Comparison of ENCODE assay signal across 24 cellular contexts in the genomic region with DNA sequence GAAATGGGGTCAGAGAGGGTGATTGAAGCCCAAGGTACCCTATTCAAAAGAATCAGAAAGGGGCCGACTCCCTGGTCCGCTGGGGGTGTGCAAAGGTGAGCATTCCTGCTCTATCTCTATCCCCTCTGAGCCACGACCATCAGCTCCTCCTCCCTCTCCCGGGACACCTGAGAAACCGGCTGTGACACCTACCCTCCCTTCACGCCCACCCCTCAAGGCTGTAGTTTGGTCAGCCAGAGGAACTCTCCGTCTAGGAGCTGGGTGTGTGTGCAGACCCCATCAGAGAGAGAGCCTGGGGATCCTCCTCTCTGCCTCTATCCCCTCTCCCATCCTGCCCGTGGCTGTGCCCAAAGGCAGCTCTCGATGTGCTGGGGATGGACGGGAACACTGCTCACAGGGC. TPM values are rescaled to one million over a fixed set of nuclear protein-coding genes. Genes with fewer than 3 reads are reported as not detected.
DNase-seq lines count a peak whose midpoint lies in the region; ATAC-seq, FAIRE-seq and TF ChIP-seq lines count a peak whose summit lies in the region.
"Had no signal": no experiment of that assay in that cellular context is flagged by ENCODE, and none has a peak within 500 bp of the region (broad histone marks: within the 10 kb centered on the region; RNA-seq: fewer than 3 reads in every experiment).

No MANE protein-coding gene starts in this region.

- H3K27me3 Mint-ChIP-seq in stimulated activated naive CD8-positive, alpha-beta T cell treated with anti-CD3 and anti-CD28 coated beads, Interleukin-15, amount 100 ng/mL, for 72 hours = peaks cover 69% of the 10 kb centered on the region
- peaks cover 73% of the 10 kb centered on the region for H3K27me3 Mint-ChIP-seq in astrocyte (ENCODE audit: low read depth, unreplicated experiment)
- H3K27me3 Mint-ChIP-seq in stimulated activated memory B cell treated with anti-CD40 and anti-IgM and Interleukin-4, amounts not matched to agents 10 μg/mL and 1 μg/mL and 100 μg/mL, for 72 hours = peaks cover 70% of the 10 kb centered on the region

- H3K79me2 ChIP-seq in astrocyte (ENCODE audit: insufficient read depth, low read length) = no peaks in the 10 kb centered on the region

- H3K4me1 ChIP-seq in astrocyte (ENCODE audit: insufficient read depth, low read length) = peaks cover 8% of the 10 kb centered on the region
- H3K4me1 ChIP-seq: BE2C, BLaER1 had no signal

- no peaks in the 10 kb centered on the region for H3K4me1 Mint-ChIP-seq in stimulated activated naive CD8-positive, alpha-beta T cell treated with anti-CD3 and anti-CD28 coated beads, Interleukin-15, amount 100 ng/mL, for 72 hours
- H3K4me1 Mint-ChIP-seq in astrocyte (ENCODE audit: low read depth, unreplicated experiment) = no peaks in the 10 kb centered on the region
- no peaks in the 10 kb centered on the region for H3K4me1 Mint-ChIP-seq in stimulated activated memory B cell treated with anti-CD40 and anti-IgM and Interleukin-4, amounts not matched to agents 10 μg/mL and 1 μg/mL and 100 μg/mL, for 72 hours
- H3K4me1 Mint-ChIP-seq: CD4-positive, alpha-beta memory T cell; CD4-positive, CD25-positive, alpha-beta regulatory T cell; CD8-positive, alpha-beta memory T cell had no signal

- no peak overlapping the region for H3K4me2 ChIP-seq in astrocyte (ENCODE audit: low read length)
- H3K4me2 ChIP-seq: BLaER1 had no signal

- H3K4me3 ChIP-seq in astrocyte (ENCODE audit: insufficient read depth, low read depth, low read length) = no peak overlapping the region
- H3K4me3 ChIP-seq: BLaER1 had no signal

- no peak for FAIRE-seq in astrocyte (lab: Jason Lieb, UNC)
- FAIRE-seq: A204.1, D721Med, G401.6, GM12891 had no signal

- intact Hi-C loops in head of caudate nucleus (cut with DNase I) = no loop called here

- no peak overlapping the region for H3K27ac ChIP-seq in astrocyte (ENCODE audit: low read depth, low read length)
- H3K27ac ChIP-seq: BLaER1 had no signal

- H3K36me3 Mint-ChIP-seq in astrocyte (ENCODE audit: low read depth, unreplicated experiment) = no peaks in the 10 kb centered on the region
- H3K36me3 Mint-ChIP-seq in stimulated activated memory B cell treated with anti-CD40 and anti-IgM and Interleukin-4, amounts not matched to agents 10 μg/mL and 1 μg/mL and 100 μg/mL, for 72 hours = no peaks in the 10 kb centered on the region
- H3K36me3 Mint-ChIP-seq: CD14-positive monocyte; CD4-positive, alpha-beta memory T cell; CD4-positive, CD25-positive, alpha-beta regulatory T cell; CD8-positive, alpha-beta memory T cell had no signal

- no peaks in the 10 kb centered on the region for H3K9me3 Mint-ChIP-seq in stimulated activated naive CD8-positive, alpha-beta T cell treated with anti-CD3 and anti-CD28 coated beads, Interleukin-15, amount 100 ng/mL, for 72 hours
- H3K9me3 Mint-ChIP-seq in astrocyte (ENCODE audit: unreplicated experiment) = peaks cover 2% of the 10 kb centered on the region
- no peaks in the 10 kb centered on the region for H3K9me3 Mint-ChIP-seq in stimulated activated memory B cell treated with anti-CD40 and anti-IgM and Interleukin-4, amounts not matched to agents 10 μg/mL and 1 μg/mL and 100 μg/mL, for 72 hours
- H3K9me3 Mint-ChIP-seq: CD8-positive, alpha-beta memory T cell had no signal

- H4K20me1 ChIP-seq in astrocyte (ENCODE audit: insufficient read depth, low read length) = no peaks in the 10 kb centered on the region
- H4K20me1 ChIP-seq: BLaER1 had no signal

- peaks cover 36% of the 10 kb centered on the region for H3K27me3 ChIP-seq in astrocyte (ENCODE audit: insufficient read depth, low read length)
- H3K27me3 ChIP-seq: BE2C had no signal

- H3K27ac Mint-ChIP-seq in stimulated activated naive CD8-positive, alpha-beta T cell treated with anti-CD3 and anti-CD28 coated beads, Interleukin-15, amount 100 ng/mL, for 72 hours = no peak overlapping the region
- peak overlapping the region; percentile 12 for H3K27ac Mint-ChIP-seq in astrocyte (ENCODE audit: unreplicated experiment)
- no peak overlapping the region for H3K27ac Mint-ChIP-seq in stimulated activated memory B cell treated with anti-CD40 and anti-IgM and Interleukin-4, amounts not matched to agents 10 μg/mL and 1 μg/mL and 100 μg/mL, for 72 hours
- H3K27ac Mint-ChIP-seq: CD4-positive, alpha-beta memory T cell; CD4-positive, CD25-positive, alpha-beta regulatory T cell; CD8-positive, alpha-beta memory T cell had no signal

- no peak overlapping the region for H2AFZ ChIP-seq in astrocyte (ENCODE audit: low read depth, low read length)

- no peaks in the 10 kb centered on the region for H3K9me3 ChIP-seq in astrocyte (ENCODE audit: insufficient read depth, low read depth, low read length)
- H3K9me3 ChIP-seq: BE2C, BLaER1 had no signal

- no peak for TF ChIP-seq CTCF in astrocyte (IDR thresholded peaks at IDR 0.05; ENCODE audit: insufficient read depth, low read depth, low read length)

- DNase-seq in stimulated activated naive CD8-positive, alpha-beta T cell treated with anti-CD3 and anti-CD28 coated beads, Interleukin-15, amount 100 ng/mL, for 72 hours = no peak
- no peak for DNase-seq in stimulated activated naive CD8-positive, alpha-beta T cell treated with anti-CD3 and anti-CD28 coated beads, Interleukin-15, Interleukin-2, amounts not matched to agents 100 U/mL and 50 U/mL, for 24 hours
- no peak for DNase-seq in astrocyte (ENCODE audit: low read depth)
- DNase-seq in head of caudate nucleus = no peak
- DNase-seq: 8988T; ACHN; BE2C; C1 segment of cervical spinal cord; Calu3; CD4-positive, alpha-beta memory T cell; CD4-positive, CD25-positive, alpha-beta regulatory T cell; CD8-positive, alpha-beta memory T cell; COR-L47; DMS79 treated with DMSO at 0.1 percent for 48 hours; GF-D8 had no signal

- peak; percentile 37 for ATAC-seq in stimulated activated naive CD8-positive, alpha-beta T cell treated with anti-CD3 and anti-CD28 coated beads, Interleukin-15, amount 100 ng/mL, for 72 hours
- ATAC-seq in stimulated activated naive CD8-positive, alpha-beta T cell treated with anti-CD3 and anti-CD28 coated beads, Interleukin-15, Interleukin-2, amounts not matched to agents 100 U/mL and 50 U/mL, for 24 hours = no peak
- peak; percentile 22 for ATAC-seq in stimulated activated memory B cell treated with anti-CD40 and anti-IgM and Interleukin-4, amounts not matched to agents 10 μg/mL and 1 μg/mL and 100 μg/mL, for 72 hours
- ATAC-seq in GM18867 (IDR thresholded peaks at IDR 0.05; ENCODE audit: unreplicated experiment) = no peak

- no peaks in the 10 kb centered on the region for H3K36me3 ChIP-seq in astrocyte (ENCODE audit: insufficient read depth, low read length)
- H3K36me3 ChIP-seq: BE2C, BLaER1 had no signal

- H3K9ac ChIP-seq in astrocyte (ENCODE audit: low read length) = no peak overlapping the region
- H3K9ac ChIP-seq: BLaER1 had no signal

- H3K4me3 Mint-ChIP-seq in stimulated activated naive CD8-positive, alpha-beta T cell treated with anti-CD3 and anti-CD28 coated beads, Interleukin-15, amount 100 ng/mL, for 72 hours = no peak overlapping the region
- H3K4me3 Mint-ChIP-seq in astrocyte (ENCODE audit: unreplicated experiment) = no peak overlapping the region
- no peak overlapping the region for H3K4me3 Mint-ChIP-seq in stimulated activated memory B cell treated with anti-CD40 and anti-IgM and Interleukin-4, amounts not matched to agents 10 μg/mL and 1 μg/mL and 100 μg/mL, for 72 hours
- H3K4me3 Mint-ChIP-seq: CD4-positive, alpha-beta memory T cell; CD4-positive, CD25-positive, alpha-beta regulatory T cell; CD8-positive, alpha-beta memory T cell had no signal

RNA-seq across cellular contexts. Expression of a gene that starts 27.6 kb away (rescaled TPM):
- total RNA-seq in astrocyte = not detected in 2 replicates
- total RNA-seq: CD4-positive, CD25-positive, alpha-beta regulatory T cell had no signal

RNA-seq across cellular contexts. Expression of a gene that starts 53.6 kb away (rescaled TPM):
- 1.00 and 1.2 TPM in 2 replicates for total RNA-seq in astrocyte
- total RNA-seq: A673; Calu3; CD4-positive, alpha-beta memory T cell; CD4-positive, CD25-positive, alpha-beta regulatory T cell had no signal

Comparison
In these comparisons a context has a peak if more than half of its experiments do, and no peak if none do; other contexts are left out.
1. ATAC-seq: peak in stimulated activated naive CD8-positive, alpha-beta T cell treated with anti-CD3 and anti-CD28 coated beads, Interleukin-15, amount 100 ng/mL, for 72 hours (single experiment) and stimulated activated memory B cell treated with anti-CD40 and anti-IgM and Interleukin-4, amounts not matched to agents 10 μg/mL and 1 μg/mL and 100 μg/mL, for 72 hours (single experiment); none in stimulated activated naive CD8-positive, alpha-beta T cell treated with anti-CD3 and anti-CD28 coated beads, Interleukin-15, Interleukin-2, amounts not matched to agents 100 U/mL and 50 U/mL, for 24 hours (single experiment) and GM18867 (single experiment).